Comparison of ENCODE assay signal across 25 cellular contexts in the genomic region with DNA sequence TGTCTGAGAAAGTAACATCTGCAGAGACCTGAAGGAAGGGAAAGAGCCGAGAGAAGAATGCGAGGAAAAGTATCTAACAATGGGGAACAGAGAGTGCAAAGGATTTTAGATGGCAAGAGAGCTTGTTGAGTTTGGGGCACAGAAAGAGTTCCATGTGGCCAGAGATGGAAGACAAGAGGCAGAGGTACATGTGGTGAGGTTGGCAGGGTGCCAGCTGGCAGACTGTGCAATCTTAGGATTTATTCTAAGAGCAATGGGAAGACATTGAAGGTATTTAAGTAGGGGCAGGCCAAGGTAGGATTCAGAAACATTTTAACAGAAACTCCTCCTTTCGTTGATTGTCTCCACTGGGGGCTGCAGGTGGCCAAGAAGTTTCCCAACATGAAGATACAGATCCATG. TPM values are rescaled to one million over a fixed set of nuclear protein-coding genes. Genes with fewer than 3 reads are reported as not detected.
"Had no signal": no experiment of that assay in that cellular context is flagged by ENCODE, and none has a peak within 500 bp of the region (broad histone marks: within the 10 kb centered on the region; RNA-seq: fewer than 3 reads in every experiment).

No MANE protein-coding gene starts in this region.

- H3K4me2 ChIP-seq: neural progenitor cell had no signal

- H3K4me3 ChIP-seq: esophagus squamous epithelium, left lung, lower lobe of right lung, neural progenitor cell, right atrium auricular region, tibial nerve had no signal

- FAIRE-seq: bronchial epithelial cell, islet of Langerhans, TTC549 had no signal

- H3K27ac ChIP-seq: esophagus squamous epithelium, left lung, lower lobe of right lung, neural progenitor cell, right atrium auricular region, tibial nerve, VCaP had no signal

- H3K4me1 ChIP-seq: esophagus squamous epithelium, left lung, lower lobe of right lung, neural progenitor cell, right atrium auricular region had no signal

- ATAC-seq: left lung, lower lobe of right lung, natural killer cell had no signal

- H3K9ac ChIP-seq: neural progenitor cell had no signal

- DNase-seq: activated CD4-positive, alpha-beta T cell treated with anti-CD3 and anti-CD28 coated beads for 4 hours; activated CD4-positive, alpha-beta T cell treated with anti-CD3 and anti-CD28 coated beads, Interleukin-2, amount 50 U/mL, for 4 hours; activated effector memory CD4-positive, alpha-beta T cell treated with Interleukin-2 at 50 U/mL for 16 hours; activated naive CD4-positive, alpha-beta T cell treated with Interleukin-2 at 50 U/mL for 16 hours; activated T-cell treated with anti-CD3 and anti-CD28 coated beads for 4 hours; esophagus squamous epithelium; glutamatergic neuron; left lung; lower lobe of right lung; mesenchymal stem cell; natural killer cell; stimulated activated CD4-positive, alpha-beta T cell treated with anti-CD3 and anti-CD28 coated beads, Interleukin-15, amount 100 ng/mL, for 24 hours; stimulated activated CD4-positive, alpha-beta T cell treated with anti-CD3 and anti-CD28 coated beads, Interleukin-2, amount 100 ng/mL, for 24 hours; stimulated activated naive CD4-positive, alpha-beta T cell had no signal

- H2AFZ ChIP-seq: neural progenitor cell had no signal

- H3K36me3 ChIP-seq: esophagus squamous epithelium, lower lobe of right lung, neural progenitor cell, right atrium auricular region, tibial nerve had no signal

- H3K9me3 ChIP-seq: esophagus squamous epithelium, left lung, lower lobe of right lung, right atrium auricular region, tibial nerve had no signal

- H3K27me3 ChIP-seq: right atrium auricular region, tibial nerve had no signal

RNA-seq across cellular contexts. Expression of a gene that starts 20.4 kb away (rescaled TPM):
- total RNA-seq: bronchial epithelial cell, frontal cortex, lower lobe of right lung, natural killer cell, temporal lobe had no signal

RNA-seq across cellular contexts. Expression of a gene that starts 21.9 kb away (rescaled TPM):
- total RNA-seq: bronchial epithelial cell, pulmonary artery endothelial cell, right atrium auricular region, ureter had no signal
